Comparison of ENCODE assay signal across 26 cellular contexts in genomic region chr13:78598382-78598781, GRCh38. TPM values are rescaled to one million over a fixed set of nuclear protein-coding genes. Genes with fewer than 3 reads are reported as not detected.
DNase-seq lines count a peak whose midpoint lies in the region; ATAC-seq and TF ChIP-seq lines count a peak whose summit lies in the region.
"Had no signal": no experiment of that assay in that cellular context is flagged by ENCODE, and none has a peak within 500 bp of the region (broad histone marks: within the 10 kb centered on the region; RNA-seq: fewer than 3 reads in every experiment).

No MANE protein-coding gene starts in this region.

- H3K9me3 Mint-ChIP-seq in IgD-negative memory B cell, result peaks cover 2 to 20% (median 5%) of the 10 kb centered on the region in 3 donors

- DNase-seq in NCI-H82 (lab: John Stamatoyannopoulos, UW) (peak; percentile 27), NCI-H82 treated with DMSO at 0.1 percent for 48 hours (lab: John Stamatoyannopoulos, UW; ENCODE audit: unreplicated experiment) (no peak), erythroblast (lab: John Stamatoyannopoulos, UW) (peak; percentile 2 to 19), retina (peak; percentile 20), left lobe of liver (ENCODE audit: low spot score) (no peak)
- DNase-seq in activated CD4-positive, alpha-beta T cell treated with anti-CD3 and anti-CD28 coated beads, Interleukin-2, amount 50 U/mL, for 4 hours, result no peak
- DNase-seq: 8988T, ACHN, BE2C, Calu3, DMS153, H7, MG63, NCI-H1048, NCI-H1417, NCI-H1694, NCI-H2081, NCI-H2171, NCI-H226, NCI-H510A, NCI-H69, T-cell had no signal

- peaks cover 70% of the 10 kb centered on the region for H3K27me3 Mint-ChIP-seq in IgD-negative memory B cell

- H3K27ac Mint-ChIP-seq in IgD-negative memory B cell, result peak overlapping the region; percentile 26 to 98 (median 93)
- H3K27ac Mint-ChIP-seq: CD14-positive monocyte had no signal

- H3K4me1 Mint-ChIP-seq in IgD-negative memory B cell, result peaks cover 13 to 29% (median 23%) of the 10 kb centered on the region in 3 donors

- TF ChIP-seq POLR2A in erythroblast (IDR thresholded peaks at IDR 0.05; ENCODE audit: low read length), result no peak

- ATAC-seq in left lobe of liver, result no peak
- ATAC-seq: K562, T-cell had no signal

- H3K4me3 Mint-ChIP-seq in IgD-negative memory B cell, result no peak overlapping the region
- H3K4me3 Mint-ChIP-seq: T-cell had no signal

- no peaks in the 10 kb centered on the region for H3K36me3 Mint-ChIP-seq in IgD-negative memory B cell
- H3K36me3 Mint-ChIP-seq: T-cell had no signal

RNA-seq across cellular contexts. Expression of gene POU4F1, which starts 5.0 kb away (rescaled TPM):
- not detected for polyA plus RNA-seq in IgD-negative memory B cell
- total RNA-seq in left lobe of liver, result not detected
- total RNA-seq: HT-29 had no signal
- polyA plus RNA-seq: CD14-positive monocyte had no signal

Comparison
In these comparisons a context has a peak if more than half of its experiments do, and no peak if none do; other contexts are left out.
1. DNase-seq: peak in NCI-H82 (single experiment), erythroblast (2 of 2) and retina (single experiment); none in NCI-H82 treated with DMSO at 0.1 percent for 48 hours (single experiment), left lobe of liver (single experiment) and activated CD4-positive, alpha-beta T cell treated with anti-CD3 and anti-CD28 coated beads, Interleukin-2, amount 50 U/mL, for 4 hours (0 of 2).